ENCODE assay signal across 1 cellular context in the genomic region with DNA sequence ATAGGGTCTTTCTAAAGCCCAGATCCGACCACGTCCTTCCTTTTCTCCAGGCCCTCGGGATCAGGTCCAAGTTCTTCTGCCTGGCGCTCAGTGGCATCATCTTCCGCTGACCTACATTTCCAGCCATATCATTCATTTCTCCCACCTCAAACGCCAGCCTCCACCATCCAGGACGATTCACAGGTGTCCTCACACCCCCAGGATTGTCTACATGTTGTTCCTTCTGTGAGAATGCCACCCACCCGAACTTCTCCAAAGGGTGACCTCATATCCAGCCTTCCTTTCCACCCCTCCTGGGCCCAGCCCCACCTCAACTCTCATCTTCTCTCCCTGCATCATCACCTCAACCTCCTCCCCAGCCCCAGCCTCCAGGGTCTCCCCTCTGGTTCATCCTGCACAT.
TF ChIP-seq lines count a peak whose summit lies in the region.

No MANE protein-coding gene starts in this region.

TF ChIP-seq in H1, 55 proteins besides CTCF, POLR2A, EP300 and RAD21:
- no peak for TF ChIP-seq MAFK (IDR thresholded peaks at IDR 0.05; ENCODE audit: low read depth, low read length)
- TF ChIP-seq RXRA (IDR thresholded peaks at IDR 0.05; ENCODE audit: insufficient read depth, low read depth, low read length) = no peak
- no peak for TF ChIP-seq SIN3A (conservative IDR thresholded peaks at IDR 0.05 in 1 of 2, IDR thresholded peaks at IDR 0.05 in 1 of 2; ENCODE audit: low read depth in 1 of 2, low read length in 2 of 2)
- no peak for TF ChIP-seq SP4 (IDR thresholded peaks at IDR 0.05; ENCODE audit: low read length)
- TF ChIP-seq GTF2F1 (IDR thresholded peaks at IDR 0.05; ENCODE audit: borderline replicate concordance, low read depth, low read length) = no peak
- TF ChIP-seq SUZ12 (IDR thresholded peaks at IDR 0.05; ENCODE audit: low read length) = no peak
- no peak for TF ChIP-seq E2F6 (IDR thresholded peaks at IDR 0.05)
- no peak for TF ChIP-seq PHF8 (conservative IDR thresholded peaks at IDR 0.05; ENCODE audit: low read depth, low read length)
- no peak for TF ChIP-seq CBX5 (IDR thresholded peaks at IDR 0.05; ENCODE audit: low read depth, low read length)
- TF ChIP-seq JUN (IDR thresholded peaks at IDR 0.05; ENCODE audit: low read depth, low read length) = no peak
- TF ChIP-seq YY1 (IDR thresholded peaks at IDR 0.05; ENCODE audit: low read depth, low read length) = no peak
- TF ChIP-seq SP1 (IDR thresholded peaks at IDR 0.05; ENCODE audit: low read depth, low read length) = no peak
- TF ChIP-seq CBX8 (IDR thresholded peaks at IDR 0.05; ENCODE audit: borderline replicate concordance, low read depth, low read length) = no peak
- no peak for TF ChIP-seq NRF1 (IDR thresholded peaks at IDR 0.05; ENCODE audit: low read depth, low read length)
